In genomic region chr4:102196221-102196620, GRCh38 we compare ENCODE assay signal across 17 cellular contexts.
A peak's percentile ranks its signal among the peaks of the same experiment; 100 is the strongest.
DNase-seq lines count a peak whose midpoint lies in the region; ATAC-seq and TF ChIP-seq lines count a peak whose summit lies in the region.
"Had no signal": no experiment of that assay in that cellular context is flagged by ENCODE, and none has a peak within 500 bp of the region (broad histone marks: within the 10 kb centered on the region; RNA-seq: fewer than 3 reads in every experiment).

No MANE protein-coding gene starts in this region.

- no peak overlapping the region for H3K27ac ChIP-seq in uterus
- H3K27ac ChIP-seq: cardiac muscle cell, right lobe of liver, SK-N-MC had no signal

- ATAC-seq in GM19324 (IDR thresholded peaks at IDR 0.05; ENCODE audit: low FRiP score, unreplicated experiment) (no peak), HG03159 (IDR thresholded peaks at IDR 0.05; ENCODE audit: unreplicated experiment) (no peak)
- ATAC-seq: naive thymus-derived CD8-positive, alpha-beta T cell; right lobe of liver had no signal

- H3K4me3 ChIP-seq in astrocyte of the cerebellum (ENCODE audit: low read depth, low read length) (no peak overlapping the region), uterus (no peak overlapping the region)
- H3K4me3 ChIP-seq: cardiac muscle cell, right lobe of liver, SK-N-MC had no signal

- H3K9me3 ChIP-seq in uterus, result no peaks in the 10 kb centered on the region
- H3K9me3 ChIP-seq: right lobe of liver had no signal

- TF ChIP-seq POLR2A in uterus (IDR thresholded peaks at IDR 0.05) (no peak), erythroblast (IDR thresholded peaks at IDR 0.05; ENCODE audit: low read length) (no peak)

- H3K27me3 ChIP-seq in uterus, result no peaks in the 10 kb centered on the region
- H3K27me3 ChIP-seq: cardiac muscle cell, right lobe of liver had no signal

- H3K4me1 ChIP-seq in uterus, result no peaks in the 10 kb centered on the region
- H3K4me1 ChIP-seq: right lobe of liver had no signal

- in situ Hi-C loops in astrocyte of the cerebellum (cut with HindIII; ENCODE audit: low sequenced_read_pairs), result no loop called here

- intact Hi-C loops in uterus (cut with DNase I; ENCODE audit: low total_unique reads), result no loop called here

- DNase-seq in EL, result peak; percentile 41
- DNase-seq in MV-4-11 (lab: John Stamatoyannopoulos, UW), result peak; percentile 77
- DNase-seq in astrocyte of the cerebellum (ENCODE audit: low read depth), result peak; percentile 28
- DNase-seq in kidney tubule cell (ENCODE audit: low spot score), result peak; percentile 29
- no peak for DNase-seq in uterus
- no peak for DNase-seq in erythroblast (lab: John Stamatoyannopoulos, UW)
- DNase-seq: CD4-positive, CD25-positive, alpha-beta regulatory T cell; kidney glomerular epithelial cell; naive thymus-derived CD8-positive, alpha-beta T cell; NCI-H1436; NCI-H774; right lobe of liver; substantia nigra had no signal

- TF ChIP-seq CTCF in astrocyte of the cerebellum (IDR thresholded peaks at IDR 0.05; ENCODE audit: low read depth, low read length, missing control alignments) (no peak), uterus (IDR thresholded peaks at IDR 0.05) (no peak)

- H3K36me3 ChIP-seq in uterus, result no peaks in the 10 kb centered on the region
- H3K36me3 ChIP-seq: cardiac muscle cell, right lobe of liver had no signal

Comparison
In these comparisons a context has a peak if more than half of its experiments do, and no peak if none do; other contexts are left out.
1. DNase-seq: peak in EL (single experiment), MV-4-11 (single experiment), astrocyte of the cerebellum (single experiment) and kidney tubule cell (single experiment); none in uterus (0 of 2) and erythroblast (0 of 2).